Comparison of ENCODE assay signal across 26 cellular contexts in the genomic region with DNA sequence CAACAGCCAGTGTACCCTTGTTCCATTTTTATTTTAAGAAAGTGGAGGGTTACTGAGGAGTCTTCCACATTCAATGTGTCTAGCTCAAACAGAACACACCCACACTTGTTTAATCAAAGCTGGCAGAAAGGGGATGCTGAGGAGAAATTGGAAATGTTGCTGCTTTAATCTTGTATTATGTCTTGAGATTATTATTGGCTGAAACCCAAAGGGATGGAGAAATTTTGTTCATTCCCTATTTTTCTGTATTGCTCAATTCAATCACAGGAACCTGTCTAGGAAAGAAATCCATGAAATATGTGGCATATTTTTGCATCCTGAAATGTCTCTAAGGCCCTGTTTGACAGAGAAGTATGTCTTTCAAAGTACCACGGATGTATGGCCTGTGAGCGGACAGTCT.
"Had no signal": no experiment of that assay in that cellular context is flagged by ENCODE, and none has a peak within 500 bp of the region (broad histone marks: within the 10 kb centered on the region; RNA-seq: fewer than 3 reads in every experiment).

No MANE protein-coding gene starts in this region.

- ATAC-seq: activated CD4-positive, alpha-beta T cell treated with anti-CD3 and anti-CD28 coated beads for 36 hours; activated CD8-positive, alpha-beta memory T cell treated with anti-CD3 and anti-CD28 coated beads, Interleukin-2, amount 10 ng/mL, durations not matched to agents 7 days and 5 days; activated CD8-positive, alpha-beta T cell treated with anti-CD3 and anti-CD28 coated beads, Interleukin-2, amount 10 ng/mL, durations not matched to agents 7 days and 5 days; activated naive CD4-positive, alpha-beta T cell treated with anti-CD3 and anti-CD28 coated beads, Interleukin-2, amount 50 U/mL, for 72 hours; effector memory CD8-positive, alpha-beta T cell had no signal

- DNase-seq: activated CD4-positive, alpha-beta memory T cell treated with anti-CD3 and anti-CD28 coated beads for 36 hours; activated CD4-positive, alpha-beta T cell treated with anti-CD3 and anti-CD28 coated beads for 36 hours; activated CD4-positive, alpha-beta T cell treated with anti-CD3 and anti-CD28 coated beads, Interleukin-2, amount 10 ng/mL, durations not matched to agents 24 days and 14 days; activated CD4-positive, CD25-positive, alpha-beta regulatory T cell; activated CD4-positive, CD25-positive, alpha-beta regulatory T cell treated with anti-CD3 and anti-CD28 coated beads, Interleukin-2, amount 50 U/mL, for 72 hours; activated CD8-positive, alpha-beta memory T cell treated with anti-CD3 and anti-CD28 coated beads, Interleukin-2, amount 10 ng/mL, durations not matched to agents 7 days and 5 days; activated CD8-positive, alpha-beta memory T cell treated with anti-CD3 and anti-CD28 coated beads, Interleukin-2, amount 50 U/mL, for 4 hours; activated CD8-positive, alpha-beta T cell treated with anti-CD3 and anti-CD28 coated beads, Interleukin-2, amount 10 ng/mL, durations not matched to agents 7 days and 5 days; activated effector memory CD4-positive, alpha-beta T cell treated with anti-CD3 and anti-CD28 coated beads, Interleukin-2, amount 50 U/mL, for 16 hours; activated naive CD4-positive, alpha-beta T cell treated with anti-CD3 and anti-CD28 coated beads, Interleukin-2, amount 10 ng/mL, durations not matched to agents 7 days and 5 days; activated naive CD8-positive, alpha-beta T cell treated with anti-CD3 and anti-CD28 coated beads, Interleukin-2, amount 10 ng/mL, durations not matched to agents 7 days and 5 days; activated T-cell treated with anti-CD3 and anti-CD28 coated beads, Interleukin-2, amount 50 U/mL, for 1 hour; activated T-cell treated with anti-CD3 and anti-CD28 coated beads, Interleukin-2, amount 50 U/mL, for 48 hours; amniotic stem cell; anterior cingulate cortex; brain microvascular endothelial cell; cortex of kidney; dermis blood vessel endothelial cell; effector CD4-positive, alpha-beta T cell; effector memory CD8-positive, alpha-beta T cell; erythroblast; foreskin melanocyte; head of caudate nucleus; T-helper 2 cell had no signal

- H3K4me3 ChIP-seq: esophagus muscularis mucosa had no signal
